Comparison of ENCODE assay signal across 25 cellular contexts in the genomic region with DNA sequence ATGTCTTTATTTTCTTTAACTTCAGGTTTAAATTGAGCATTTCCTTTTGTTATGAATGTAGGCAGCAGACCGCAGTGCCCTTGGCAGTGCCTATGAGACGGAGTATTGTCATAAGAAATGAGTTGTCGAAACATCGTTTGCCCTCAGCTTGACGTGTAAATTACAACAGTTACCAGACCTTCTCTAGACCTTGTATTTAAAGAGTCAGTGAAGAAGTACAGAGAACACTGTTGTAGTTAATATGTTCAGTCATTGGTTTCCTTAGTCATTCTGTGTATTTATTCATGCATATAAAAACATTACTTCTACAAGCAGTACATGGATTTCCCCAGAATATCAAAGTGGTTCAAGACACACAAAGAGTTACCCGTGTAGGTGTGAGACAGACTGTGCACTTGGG. TPM values are rescaled to one million over a fixed set of nuclear protein-coding genes. Genes with fewer than 3 reads are reported as not detected.
A peak's percentile ranks its signal among the peaks of the same experiment; 100 is the strongest.
DNase-seq lines count a peak whose midpoint lies in the region; ATAC-seq and TF ChIP-seq lines count a peak whose summit lies in the region.
"Had no signal": no experiment of that assay in that cellular context is flagged by ENCODE, and none has a peak within 500 bp of the region (broad histone marks: within the 10 kb centered on the region; RNA-seq: fewer than 3 reads in every experiment).

No MANE protein-coding gene starts in this region.

- intact Hi-C loops in upper lobe of right lung (cut with DNase I), result no loop called here

- peak overlapping the region; percentile 48 for H3K27ac Mint-ChIP-seq in activated naive CD4-positive, alpha-beta T cell treated with anti-CD3 and anti-CD28 coated beads, Interleukin-2, amount 50 U/mL, for 24 hours
- H3K27ac Mint-ChIP-seq in activated naive CD8-positive, alpha-beta T cell treated with anti-CD3 and anti-CD28 coated beads, Interleukin-2, amount 50 U/mL, for 24 hours, result peak overlapping the region; percentile 65
- H3K27ac Mint-ChIP-seq: CD4-positive, alpha-beta memory T cell; type B pancreatic cell had no signal

- no peak overlapping the region for H3K4me3 Mint-ChIP-seq in activated naive CD4-positive, alpha-beta T cell treated with anti-CD3 and anti-CD28 coated beads, Interleukin-2, amount 50 U/mL, for 24 hours
- no peak overlapping the region for H3K4me3 Mint-ChIP-seq in activated naive CD8-positive, alpha-beta T cell treated with anti-CD3 and anti-CD28 coated beads, Interleukin-2, amount 50 U/mL, for 24 hours
- H3K4me3 Mint-ChIP-seq: CD4-positive, alpha-beta memory T cell; central memory CD8-positive, alpha-beta T cell; type B pancreatic cell had no signal

- H3K4me1 ChIP-seq in upper lobe of right lung, result peaks cover 17% of the 10 kb centered on the region
- H3K4me1 ChIP-seq: psoas muscle had no signal

- peaks cover 33% of the 10 kb centered on the region for H3K36me3 Mint-ChIP-seq in activated naive CD4-positive, alpha-beta T cell treated with anti-CD3 and anti-CD28 coated beads, Interleukin-2, amount 50 U/mL, for 24 hours
- H3K36me3 Mint-ChIP-seq in activated naive CD8-positive, alpha-beta T cell treated with anti-CD3 and anti-CD28 coated beads, Interleukin-2, amount 50 U/mL, for 24 hours (ENCODE audit: low read depth), result peaks cover 84% of the 10 kb centered on the region
- H3K36me3 Mint-ChIP-seq: CD4-positive, alpha-beta memory T cell; type B pancreatic cell had no signal

- TF ChIP-seq CTCF in upper lobe of right lung (IDR thresholded peaks at IDR 0.05), result no peak

- no peaks in the 10 kb centered on the region for H3K27me3 Mint-ChIP-seq in activated naive CD4-positive, alpha-beta T cell treated with anti-CD3 and anti-CD28 coated beads, Interleukin-2, amount 50 U/mL, for 24 hours
- H3K27me3 Mint-ChIP-seq in activated naive CD8-positive, alpha-beta T cell treated with anti-CD3 and anti-CD28 coated beads, Interleukin-2, amount 50 U/mL, for 24 hours, result no peaks in the 10 kb centered on the region
- H3K27me3 Mint-ChIP-seq: CD4-positive, alpha-beta memory T cell; central memory CD8-positive, alpha-beta T cell had no signal

- no peak overlapping the region for H3K27ac ChIP-seq in upper lobe of right lung
- H3K27ac ChIP-seq: esophagus squamous epithelium, heart right ventricle, psoas muscle, WERI-Rb-1 had no signal

- no peaks in the 10 kb centered on the region for H3K9me3 Mint-ChIP-seq in activated naive CD4-positive, alpha-beta T cell treated with anti-CD3 and anti-CD28 coated beads, Interleukin-2, amount 50 U/mL, for 24 hours
- no peaks in the 10 kb centered on the region for H3K9me3 Mint-ChIP-seq in activated naive CD8-positive, alpha-beta T cell treated with anti-CD3 and anti-CD28 coated beads, Interleukin-2, amount 50 U/mL, for 24 hours
- H3K9me3 Mint-ChIP-seq: CD4-positive, alpha-beta memory T cell; central memory CD8-positive, alpha-beta T cell; type B pancreatic cell had no signal

- H3K9me3 ChIP-seq in upper lobe of right lung, result no peaks in the 10 kb centered on the region
- H3K9me3 ChIP-seq: esophagus squamous epithelium, heart right ventricle, psoas muscle had no signal

- ATAC-seq in HG02938 (IDR thresholded peaks at IDR 0.05; ENCODE audit: unreplicated experiment) (peak; percentile 60), GM21576 (IDR thresholded peaks at IDR 0.05; ENCODE audit: unreplicated experiment) (no peak), upper lobe of right lung (no peak)
- no peak for ATAC-seq in activated naive CD8-positive, alpha-beta T cell treated with anti-CD3 and anti-CD28 coated beads, Interleukin-2, amount 50 U/mL, for 24 hours
- ATAC-seq: heart right ventricle, psoas muscle had no signal

- H3K4me1 Mint-ChIP-seq in activated naive CD4-positive, alpha-beta T cell treated with anti-CD3 and anti-CD28 coated beads, Interleukin-2, amount 50 U/mL, for 24 hours, result peaks cover 23% of the 10 kb centered on the region
- H3K4me1 Mint-ChIP-seq in activated naive CD8-positive, alpha-beta T cell treated with anti-CD3 and anti-CD28 coated beads, Interleukin-2, amount 50 U/mL, for 24 hours, result peaks cover 48% of the 10 kb centered on the region

- no peak for DNase-seq in activated naive CD4-positive, alpha-beta T cell treated with anti-CD3 and anti-CD28 coated beads, Interleukin-2, amount 50 U/mL, for 16 hours
- no peak for DNase-seq in activated naive CD8-positive, alpha-beta T cell treated with anti-CD3 and anti-CD28 coated beads, Interleukin-2, amount 50 U/mL, for 24 hours
- DNase-seq in nucleus accumbens (lab: John Stamatoyannopoulos, UW) (no peak), RKO (ENCODE audit: low spot score) (no peak), upper lobe of right lung (no peak)
- DNase-seq: activated effector memory CD4-positive, alpha-beta T cell treated with Interleukin-2 at 50 U/mL for 16 hours; anterior cingulate cortex; CD4-positive, alpha-beta memory T cell; DND-41; effector CD4-positive, alpha-beta T cell; esophagus squamous epithelium; heart right ventricle; islet precursor cell; mesendoderm; NCI-H187 treated with DMSO at 0.1 percent for 48 hours; NCI-H446 treated with DMSO at 0.1 percent for 48 hours; psoas muscle; SHP77 treated with DMSO at 0.1 percent for 48 hours; WERI-Rb-1 had no signal

- H3K4me3 ChIP-seq in upper lobe of right lung, result no peak overlapping the region
- H3K4me3 ChIP-seq: esophagus squamous epithelium, heart right ventricle, psoas muscle, smooth muscle cell had no signal

- no peaks in the 10 kb centered on the region for H3K27me3 ChIP-seq in upper lobe of right lung

- H3K36me3 ChIP-seq in upper lobe of right lung, result no peaks in the 10 kb centered on the region
- H3K36me3 ChIP-seq: esophagus squamous epithelium, WERI-Rb-1 had no signal

RNA-seq across cellular contexts. Expression of a gene that starts 19.0 kb away (rescaled TPM):
- total RNA-seq in upper lobe of right lung, result 43.1 TPM
